Comparison of ENCODE assay signal across 27 cellular contexts in the genomic region with DNA sequence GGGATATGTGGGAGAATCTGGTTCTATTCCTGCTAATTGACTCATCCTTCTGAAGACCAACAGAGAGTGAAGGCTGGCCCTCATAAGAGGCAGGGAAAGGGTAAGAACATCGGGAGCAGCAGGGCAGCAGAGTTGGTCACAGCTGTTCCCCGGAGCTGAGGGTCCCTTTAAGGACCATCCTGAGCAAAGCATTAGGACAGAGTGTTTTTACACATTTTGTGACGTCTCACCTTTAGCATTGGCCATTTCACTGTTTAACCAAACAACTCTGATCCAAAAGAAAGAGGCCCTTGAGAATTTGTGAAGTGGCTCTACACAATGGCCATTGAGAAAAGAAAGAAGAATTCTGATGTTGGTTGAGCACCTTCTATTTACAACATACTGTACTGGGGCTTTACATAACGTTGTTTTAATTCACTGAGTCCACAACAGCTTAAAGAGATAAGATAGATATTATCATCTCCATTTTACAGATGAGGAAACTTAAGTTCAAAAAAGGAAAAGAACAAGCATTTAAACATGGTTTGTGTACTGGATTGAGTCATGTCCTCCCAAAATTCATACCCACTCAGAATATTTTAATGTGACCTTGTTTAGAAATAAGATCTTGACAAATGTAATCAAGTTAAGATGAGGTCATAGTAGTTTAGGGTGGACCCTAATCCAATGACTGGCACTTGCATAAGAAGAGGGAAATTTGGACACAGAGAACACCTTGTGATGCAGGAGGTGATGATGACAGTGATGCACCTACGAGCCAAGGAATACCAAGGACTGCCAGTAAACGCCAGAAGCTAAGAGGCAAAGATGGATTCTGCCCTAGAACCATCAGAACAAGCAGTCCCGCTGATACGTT.
"Had no signal": no experiment of that assay in that cellular context is flagged by ENCODE, and none has a peak within 500 bp of the region (broad histone marks: within the 10 kb centered on the region; RNA-seq: fewer than 3 reads in every experiment).

No MANE protein-coding gene starts in this region.

- H3K4me3 Mint-ChIP-seq: activated CD4-positive, alpha-beta memory T cell treated with anti-CD3 and anti-CD28 coated beads, Interleukin-2, amount 10 ng/mL, durations not matched to agents 7 days and 5 days; activated naive CD8-positive, alpha-beta T cell treated with anti-CD3 and anti-CD28 coated beads for 36 hours; activated T-cell treated with anti-CD3 and anti-CD28 coated beads, Interleukin-2, amount 50 U/mL, for 72 hours; activated T-helper 17 cell treated with anti-CD3 and anti-CD28 coated beads, Interleukin-2, amount 50 U/mL, for 72 hours had no signal

- H3K27me3 ChIP-seq: brain microvascular endothelial cell, SJCRH30 had no signal

- H3K27me3 Mint-ChIP-seq: activated CD4-positive, alpha-beta memory T cell treated with anti-CD3 and anti-CD28 coated beads, Interleukin-2, amount 10 ng/mL, durations not matched to agents 7 days and 5 days had no signal

- H3K4me1 Mint-ChIP-seq: activated CD4-positive, alpha-beta memory T cell treated with anti-CD3 and anti-CD28 coated beads, Interleukin-2, amount 10 ng/mL, durations not matched to agents 7 days and 5 days; activated naive CD8-positive, alpha-beta T cell treated with anti-CD3 and anti-CD28 coated beads for 36 hours; activated T-helper 17 cell treated with anti-CD3 and anti-CD28 coated beads, Interleukin-2, amount 50 U/mL, for 72 hours had no signal

- H3K4me3 ChIP-seq: SJCRH30, SK-N-MC had no signal

- H3K4me1 ChIP-seq: SJCRH30 had no signal

- H3K9me3 ChIP-seq: SJCRH30 had no signal

- H3K27ac Mint-ChIP-seq: activated CD4-positive, alpha-beta memory T cell treated with anti-CD3 and anti-CD28 coated beads, Interleukin-2, amount 10 ng/mL, durations not matched to agents 7 days and 5 days; activated naive CD8-positive, alpha-beta T cell treated with anti-CD3 and anti-CD28 coated beads for 36 hours; activated T-cell treated with anti-CD3 and anti-CD28 coated beads, Interleukin-2, amount 50 U/mL, for 72 hours; activated T-helper 17 cell treated with anti-CD3 and anti-CD28 coated beads, Interleukin-2, amount 50 U/mL, for 72 hours had no signal

- ATAC-seq: activated T-cell treated with anti-CD3 and anti-CD28 coated beads, Interleukin-2, amount 50 U/mL, for 72 hours; activated T-helper 17 cell treated with anti-CD3 and anti-CD28 coated beads, Interleukin-2, amount 50 U/mL, for 72 hours; Panc1 had no signal

- DNase-seq: activated CD4-positive, alpha-beta memory T cell treated with anti-CD3 and anti-CD28 coated beads, Interleukin-2, amount 10 ng/mL, durations not matched to agents 7 days and 5 days; activated CD4-positive, alpha-beta T cell treated with anti-CD3 and anti-CD28 coated beads for 1 hour; activated CD4-positive, alpha-beta T cell treated with anti-CD3 and anti-CD28 coated beads for 48 hours; activated CD4-positive, CD25-positive, alpha-beta regulatory T cell; activated CD8-positive, alpha-beta memory T cell treated with anti-CD3 and anti-CD28 coated beads for 24 hours; activated effector memory CD4-positive, alpha-beta T cell treated with anti-CD3 and anti-CD28 coated beads, Interleukin-2, amount 50 U/mL, for 16 hours; activated naive CD4-positive, alpha-beta T cell; activated naive CD4-positive, alpha-beta T cell treated with anti-CD3 and anti-CD28 coated beads, Interleukin-2, amount 50 U/mL, for 16 hours; activated naive CD8-positive, alpha-beta T cell treated with anti-CD3 and anti-CD28 coated beads for 36 hours; activated T-cell treated with anti-CD3 and anti-CD28 coated beads, Interleukin-2, amount 50 U/mL, for 1 hour; activated T-cell treated with anti-CD3 and anti-CD28 coated beads, Interleukin-2, amount 50 U/mL, for 72 hours; amniotic stem cell; aorta; brain microvascular endothelial cell; NCI-H1105; NCI-H1417 treated with DMSO at 0.1 percent for 48 hours; NCI-H187 treated with DMSO at 0.1 percent for 48 hours; NCI-H2081; NCI-H345; NCI-H524 treated with DMSO at 0.1 percent for 48 hours; SHP77; SJCRH30; T1000; WERI-Rb-1 had no signal

- H3K36me3 ChIP-seq: brain microvascular endothelial cell, SJCRH30, WERI-Rb-1 had no signal

- H3K27ac ChIP-seq: brain microvascular endothelial cell, SJCRH30, SK-N-MC, WERI-Rb-1 had no signal

- H3K9me3 Mint-ChIP-seq: activated CD4-positive, alpha-beta memory T cell treated with anti-CD3 and anti-CD28 coated beads, Interleukin-2, amount 10 ng/mL, durations not matched to agents 7 days and 5 days; activated T-helper 17 cell treated with anti-CD3 and anti-CD28 coated beads, Interleukin-2, amount 50 U/mL, for 72 hours had no signal
